Comparison of ENCODE assay signal across 15 cellular contexts in genomic region chr22:48488149-48488551, GRCh38.
DNase-seq lines count a peak whose midpoint lies in the region; TF ChIP-seq lines count a peak whose summit lies in the region.
"Had no signal": no experiment of that assay in that cellular context is flagged by ENCODE, and none has a peak within 500 bp of the region (broad histone marks: within the 10 kb centered on the region; RNA-seq: fewer than 3 reads in every experiment).

No MANE protein-coding gene starts in this region.

- DNase-seq in NCI-H1694 treated with DMSO at 0.1 percent for 48 hours (lab: John Stamatoyannopoulos, UW) (peak; percentile 10), NCI-H1694 (lab: John Stamatoyannopoulos, UW) (no peak), SJSA1 (ENCODE audit: low read depth in 1 of 2, low spot score in 2 of 2) (peak; percentile 41 to 44), ecto neural progenitor cell (ENCODE audit: low spot score) (peak; percentile 47), progenitor cell of endocrine pancreas (ENCODE audit: low spot score, unreplicated experiment) (no peak), EL (no peak), NCI-H1417 treated with DMSO at 0.1 percent for 48 hours (lab: John Stamatoyannopoulos, UW) (no peak), T-helper 1 cell (no peak)
- DNase-seq: 8988T; activated CD8-positive, alpha-beta T cell treated with anti-CD3 and anti-CD28 coated beads for 36 hours; CD8-positive, alpha-beta memory T cell; left ventricle myocardium superior; NCI-H2081; psoas muscle; SIG-M5 had no signal

- peak overlapping the region; percentile 66 for H3K4me3 Mint-ChIP-seq in progenitor cell of endocrine pancreas (ENCODE audit: low read depth)
- H3K4me3 Mint-ChIP-seq: activated CD8-positive, alpha-beta T cell treated with anti-CD3 and anti-CD28 coated beads for 36 hours had no signal

- no peaks in the 10 kb centered on the region for H3K36me3 Mint-ChIP-seq in progenitor cell of endocrine pancreas (ENCODE audit: insufficient read depth)
- H3K36me3 Mint-ChIP-seq: CD8-positive, alpha-beta memory T cell had no signal

- peaks cover 3% of the 10 kb centered on the region for H3K4me1 Mint-ChIP-seq in progenitor cell of endocrine pancreas (ENCODE audit: low read depth)

- no peaks in the 10 kb centered on the region for H3K27me3 ChIP-seq in SJSA1 (replicated peaks)

- peaks cover 78% of the 10 kb centered on the region for H3K27me3 Mint-ChIP-seq in progenitor cell of endocrine pancreas

- peaks cover 15% of the 10 kb centered on the region for H3K36me3 ChIP-seq in SJSA1

- H3K27ac ChIP-seq in SJSA1: no peak overlapping the region
- H3K27ac ChIP-seq: psoas muscle had no signal

- H3K4me1 ChIP-seq in SJSA1 (replicated peaks): peaks cover 25% of the 10 kb centered on the region
- H3K4me1 ChIP-seq: psoas muscle had no signal

- peaks cover 4% of the 10 kb centered on the region for H3K9me3 ChIP-seq in SJSA1 (replicated peaks)
- H3K9me3 ChIP-seq: psoas muscle had no signal

- H3K27ac Mint-ChIP-seq in progenitor cell of endocrine pancreas: no peak overlapping the region
- H3K27ac Mint-ChIP-seq: activated CD8-positive, alpha-beta T cell treated with anti-CD3 and anti-CD28 coated beads for 36 hours had no signal

- no peak overlapping the region; the same call in 1 of the 2 replicates for H3K4me3 ChIP-seq in SJSA1
- H3K4me3 ChIP-seq: psoas muscle had no signal

- H3K9me3 Mint-ChIP-seq in progenitor cell of endocrine pancreas (ENCODE audit: low read depth): no peaks in the 10 kb centered on the region
- H3K9me3 Mint-ChIP-seq: activated CD8-positive, alpha-beta T cell treated with anti-CD3 and anti-CD28 coated beads for 36 hours; CD8-positive, alpha-beta memory T cell had no signal

- peak; percentile 33 for TF ChIP-seq CTCF in progenitor cell of endocrine pancreas (IDR thresholded peaks at IDR 0.05; ENCODE audit: unreplicated experiment)

Comparison
In these comparisons a context has a peak if more than half of its experiments do, and no peak if none do; other contexts are left out.
1. DNase-seq: peak in NCI-H1694 treated with DMSO at 0.1 percent for 48 hours (single experiment), SJSA1 (2 of 2) and ecto neural progenitor cell (single experiment); none in NCI-H1694 (single experiment), progenitor cell of endocrine pancreas (single experiment), EL (single experiment), NCI-H1417 treated with DMSO at 0.1 percent for 48 hours (single experiment) and T-helper 1 cell (0 of 5).